Comparison of ENCODE assay signal across 20 cellular contexts in genomic region chr9:38154501-38155421, GRCh38.
DNase-seq lines count a peak whose midpoint lies in the region; ATAC-seq and TF ChIP-seq lines count a peak whose summit lies in the region.
"Had no signal": no experiment of that assay in that cellular context is flagged by ENCODE, and none has a peak within 500 bp of the region (broad histone marks: within the 10 kb centered on the region; RNA-seq: fewer than 3 reads in every experiment).

No MANE protein-coding gene starts in this region.

- H3K23ac ChIP-seq in trophoblast cell (ENCODE audit: low read length) = no peak overlapping the region

- CTCF ChIA-PET in PC-3 (lab: Charles Lee) = no interaction called here

- no peaks in the 10 kb centered on the region for H3K27me3 ChIP-seq in PC-3 (ENCODE audit: low read length)
- no peaks in the 10 kb centered on the region for H3K27me3 ChIP-seq in trophoblast cell (ENCODE audit: insufficient read depth, low read length)
- H3K27me3 ChIP-seq: uterus had no signal

- no peak overlapping the region for H4K8ac ChIP-seq in trophoblast cell (ENCODE audit: low read depth, low read length)

- H3K4me1 ChIP-seq in PC-3 (ENCODE audit: insufficient read depth, low read length) (no peaks in the 10 kb centered on the region), trophoblast cell (ENCODE audit: control insufficient read depth in 1 of 2, insufficient read depth in 2 of 2, low read length in 2 of 2) (peaks cover 24 to 29% of the 10 kb centered on the region in 2 experiments)
- H3K4me1 ChIP-seq: uterus had no signal

- H3K4me2 ChIP-seq in PC-3 (ENCODE audit: low read length) (no peak overlapping the region), trophoblast cell (ENCODE audit: low read length) (peak overlapping the region; percentile 35)

- peak overlapping the region; percentile 72 for H2BK12ac ChIP-seq in trophoblast cell (ENCODE audit: low read length)

- intact Hi-C loops in PC-3 (cut with micrococcal nuclease) = no loop called here

- H3K9me2 ChIP-seq in PC-3 (replicated peaks; ENCODE audit: low read length) = no peaks in the 10 kb centered on the region

- H3K27ac ChIP-seq in PC-3 (ENCODE audit: low read length) = no peak overlapping the region
- H3K27ac ChIP-seq in trophoblast cell (ENCODE audit: low read depth, low read length) = peak overlapping the region; percentile 87
- H3K27ac ChIP-seq: coronary artery, HL-60, uterus had no signal

- peak overlapping the region; percentile 40 for H4K91ac ChIP-seq in trophoblast cell (ENCODE audit: low read depth, low read length)

- BruUV-seq in PC-3 (replicated peaks; lab: Mats Ljungman, UMichigan) = no TSS peak

- H2AFZ ChIP-seq in PC-3 (ENCODE audit: low read length) (no peak overlapping the region), trophoblast cell (ENCODE audit: insufficient read depth, low read length, poor library complexity) (no peak overlapping the region)

- H2BK120ac ChIP-seq in trophoblast cell (ENCODE audit: insufficient read depth, low read length, poor library complexity) = peak overlapping the region; percentile 9

- H3K36me3 ChIP-seq in PC-3 (ENCODE audit: low read depth, low read length) = no peaks in the 10 kb centered on the region
- no peaks in the 10 kb centered on the region for H3K36me3 ChIP-seq in trophoblast cell (ENCODE audit: control insufficient read depth in 1 of 2, insufficient read depth in 2 of 2, low read length in 2 of 2)
- H3K36me3 ChIP-seq: uterus had no signal

- peak overlapping the region; percentile 30 for H3K14ac ChIP-seq in trophoblast cell (ENCODE audit: low read length)

- ATAC-seq in PC-3 (peak; percentile 22; the same call in 1 of the 2 replicates), GM18873 (IDR thresholded peaks at IDR 0.05; ENCODE audit: low FRiP score, unreplicated experiment) (no peak)
- ATAC-seq: T-cell had no signal

- no peak overlapping the region for H3K4ac ChIP-seq in trophoblast cell (ENCODE audit: low read depth, low read length)

- POLR2A ChIA-PET in PC-3 (lab: Charles Lee; ENCODE audit: unreplicated experiment) = interaction anchor here (0.6 kb wide), 1 partner anchor 1990 kb away, joined by 3 read pairs; no protein-coding TSS in a partner anchor

- no peak overlapping the region for H3K18ac ChIP-seq in trophoblast cell (ENCODE audit: low read length)

- H3K79me1 ChIP-seq in trophoblast cell (ENCODE audit: low read length) = peaks cover 22% of the 10 kb centered on the region

- no peaks in the 10 kb centered on the region for H4K20me1 ChIP-seq in PC-3 (ENCODE audit: low read length)

- peak overlapping the region; percentile 67 for H2AK5ac ChIP-seq in trophoblast cell (ENCODE audit: low read length)

- H4K12ac ChIP-seq in trophoblast cell (ENCODE audit: low read depth, low read length) = no peak overlapping the region

- TF ChIP-seq CTCF in PC-3 (conservative IDR thresholded peaks at IDR 0.05; ENCODE audit: low read depth, low read length) = no peak
- TF ChIP-seq CTCF in epithelial cell of esophagus (IDR thresholded peaks at IDR 0.05; ENCODE audit: insufficient read depth, low read depth, low read length, missing control alignments) = no peak

- H3K9ac ChIP-seq in PC-3 (ENCODE audit: low read length) (no peak overlapping the region), trophoblast cell (ENCODE audit: low read length) (no peak overlapping the region)

- no peaks in the 10 kb centered on the region for H3F3A ChIP-seq in PC-3 (ENCODE audit: low read length, unreplicated experiment)

- H2BK5ac ChIP-seq in trophoblast cell (ENCODE audit: low read depth, low read length, poor library complexity) = peak overlapping the region; percentile 54

- WGBS in trophoblast cell (ENCODE audit: extremely low coverage, insufficient coverage, insufficient read length) = no CpG with 5 or more reads among the region's 8 CpGs

- H3K9me3 ChIP-seq in PC-3 (ENCODE audit: low read length) (no peaks in the 10 kb centered on the region), trophoblast cell (ENCODE audit: insufficient read depth, low read depth, low read length) (no peaks in the 10 kb centered on the region)
- H3K9me3 ChIP-seq: uterus had no signal

- H3K79me2 ChIP-seq in PC-3 (ENCODE audit: low read length) (no peaks in the 10 kb centered on the region), trophoblast cell (ENCODE audit: control insufficient read depth, insufficient read depth, low read length, poor library complexity) (peaks cover 2% of the 10 kb centered on the region)

- H3K4me3 ChIP-seq in PC-3 (ENCODE audit: low read length) (no peak overlapping the region), epithelial cell of esophagus (ENCODE audit: low read length) (no peak overlapping the region), trophoblast cell (ENCODE audit: low read depth, low read length) (no peak overlapping the region)
- H3K4me3 ChIP-seq: coronary artery, lung, uterus had no signal

- peak; percentile 1 for DNase-seq in NCI-H2227 treated with DMSO at 0.1 percent for 48 hours (lab: John Stamatoyannopoulos, UW)
- no peak for DNase-seq in NCI-H2227 (lab: John Stamatoyannopoulos, UW; ENCODE audit: unreplicated experiment)
- DNase-seq in PC-3 = peak; percentile 38
- peak; percentile 58 for DNase-seq in epithelial cell of esophagus (ENCODE audit: low read depth)
- peak; percentile 95 to 96 for DNase-seq in trophoblast cell
- DNase-seq in activated CD4-positive, alpha-beta T cell treated with anti-CD3 and anti-CD28 coated beads for 1 hour = no peak
- no peak for DNase-seq in stimulated activated CD4-positive, alpha-beta T cell treated with anti-CD3 and anti-CD28 coated beads, Interleukin-2, amount 100 ng/mL, for 24 hours
- DNase-seq: activated CD4-positive, alpha-beta T cell treated with anti-CD3 and anti-CD28 coated beads, Interleukin-2, amount 50 U/mL, for 1 hour; activated naive CD8-positive, alpha-beta T cell treated with anti-CD3 and anti-CD28 coated beads for 36 hours; COR-L47; NCI-H187; NCI-H446; right cardiac atrium; substantia nigra; T-cell; uterus had no signal

Comparison
In these comparisons a context has a peak if more than half of its experiments do, and no peak if none do; other contexts are left out.
1. DNase-seq: peak in NCI-H2227 treated with DMSO at 0.1 percent for 48 hours (single experiment), PC-3 (single experiment), epithelial cell of esophagus (single experiment) and trophoblast cell (2 of 2); none in NCI-H2227 (single experiment), activated CD4-positive, alpha-beta T cell treated with anti-CD3 and anti-CD28 coated beads for 1 hour (single experiment) and stimulated activated CD4-positive, alpha-beta T cell treated with anti-CD3 and anti-CD28 coated beads, Interleukin-2, amount 100 ng/mL, for 24 hours (0 of 2).